Comparison of ENCODE assay signal across 8 cellular contexts in the genomic region with DNA sequence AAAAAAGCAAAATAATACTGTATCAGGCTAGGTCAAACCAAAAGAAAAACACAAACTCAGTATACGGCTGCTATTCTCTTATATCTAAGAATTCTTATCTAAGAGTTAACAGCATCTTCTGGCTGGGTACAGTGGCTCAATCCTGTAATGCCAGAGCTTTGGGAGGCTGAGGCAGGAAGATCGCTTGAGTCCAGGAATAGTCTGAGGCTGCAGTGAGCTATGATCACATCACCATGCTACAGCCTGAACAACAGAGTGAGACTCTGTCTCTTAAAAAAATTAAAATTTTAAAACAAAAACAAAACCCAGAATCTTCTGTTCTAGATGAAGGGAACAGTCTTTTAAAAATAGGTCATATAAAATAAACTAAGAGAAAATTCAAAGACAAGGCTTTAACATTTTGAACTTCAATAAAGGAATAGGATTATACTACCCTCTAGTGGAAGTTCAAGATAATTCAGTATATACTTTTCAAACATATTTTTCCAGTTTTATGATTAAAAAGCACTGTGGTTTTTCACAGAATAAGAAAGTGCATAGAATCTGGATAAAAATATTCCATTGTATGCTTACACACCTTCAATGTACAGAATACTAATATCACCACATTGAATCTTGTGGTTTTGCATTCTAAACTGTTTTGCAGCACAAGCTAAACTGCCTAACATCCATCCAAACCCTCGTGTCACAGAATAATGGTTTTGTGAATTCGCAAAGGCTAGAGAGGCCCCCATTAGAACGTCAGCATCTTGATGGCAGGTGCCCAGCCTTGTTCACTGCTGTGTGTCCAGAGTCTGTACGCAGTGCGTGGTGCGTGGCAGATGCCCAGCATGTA. TPM values are rescaled to one million over a fixed set of nuclear protein-coding genes. Genes with fewer than 3 reads are reported as not detected.
A peak's percentile ranks its signal among the peaks of the same experiment; 100 is the strongest.
DNase-seq lines count a peak whose midpoint lies in the region; ATAC-seq and TF ChIP-seq lines count a peak whose summit lies in the region.

No MANE protein-coding gene starts in this region.

- DNase-seq in CD8-positive, alpha-beta T cell = no peak
- DNase-seq in WERI-Rb-1 (peak; percentile 35), right atrium auricular region (ENCODE audit: low spot score) (no peak), tibial nerve (ENCODE audit: low spot score in 2 of 2) (no peak)

- no peaks in the 10 kb centered on the region for H3K27me3 Mint-ChIP-seq in CD8-positive, alpha-beta T cell (ENCODE audit: low read depth)

- POLR2A ChIA-PET in CD8-positive, alpha-beta T cell (lab: Charles Lee) = no interaction called here

- peaks cover 49% of the 10 kb centered on the region for H3K79me2 ChIP-seq in Loucy (ENCODE audit: insufficient read depth, low read length)

- H2AFZ ChIP-seq in Loucy (ENCODE audit: low read length) = no peak overlapping the region

- H3K9me3 ChIP-seq in CD8-positive, alpha-beta T cell (ENCODE audit: low read length) = no peaks in the 10 kb centered on the region
- no peaks in the 10 kb centered on the region for H3K9me3 ChIP-seq in Loucy (ENCODE audit: insufficient read depth, low read depth, low read length)
- H3K9me3 ChIP-seq in WERI-Rb-1 (ENCODE audit: severe bottlenecking) = peaks cover 4% of the 10 kb centered on the region
- H3K9me3 ChIP-seq in right atrium auricular region = no peaks in the 10 kb centered on the region
- no peaks in the 10 kb centered on the region for H3K9me3 ChIP-seq in tibial nerve

- H3K9me3 Mint-ChIP-seq in CD8-positive, alpha-beta T cell = no peaks in the 10 kb centered on the region

- peak; percentile 52 for ATAC-seq in CD8-positive, alpha-beta T cell
- ATAC-seq in esophagus mucosa (no peak), HG03378 (IDR thresholded peaks at IDR 0.05; ENCODE audit: unreplicated experiment) (no peak), HG03442 (IDR thresholded peaks at IDR 0.05; ENCODE audit: unreplicated experiment) (no peak)

- intact Hi-C loops in CD8-positive, alpha-beta T cell (cut with DNase I, micrococcal nuclease) = loop anchor here (1.0 to 5.0 kb wide), 6 partner anchors 133 to 1826 kb away; no protein-coding TSS in a partner anchor

- peaks cover 25% of the 10 kb centered on the region for H3K4me1 ChIP-seq in CD8-positive, alpha-beta T cell (ENCODE audit: insufficient read depth, low read length)
- H3K4me1 ChIP-seq in Loucy (ENCODE audit: insufficient read depth, low read length, poor library complexity, severe bottlenecking) (peaks cover 35% of the 10 kb centered on the region), right atrium auricular region (peaks cover 0 to 42% of the 10 kb centered on the region in 2 donors), tibial nerve (peaks cover 0 to 39% (median 24%) of the 10 kb centered on the region in 4 donors)

- peaks cover 50% of the 10 kb centered on the region for H3K4me1 Mint-ChIP-seq in CD8-positive, alpha-beta T cell (ENCODE audit: low read depth)

- no peak overlapping the region for H3K27ac Mint-ChIP-seq in CD8-positive, alpha-beta T cell

- no peak overlapping the region for H3K4me3 Mint-ChIP-seq in CD8-positive, alpha-beta T cell

- no peaks in the 10 kb centered on the region for H3K27me3 ChIP-seq in CD8-positive, alpha-beta T cell (ENCODE audit: insufficient read depth, low read length)
- H3K27me3 ChIP-seq in Loucy (ENCODE audit: insufficient read depth, low read length, poor library complexity, severe bottlenecking) = no peaks in the 10 kb centered on the region
- H3K27me3 ChIP-seq in WERI-Rb-1 (ENCODE audit: insufficient read depth, low read depth, severe bottlenecking) = no peaks in the 10 kb centered on the region
- H3K27me3 ChIP-seq in right atrium auricular region = no peaks in the 10 kb centered on the region
- H3K27me3 ChIP-seq in tibial nerve = no peaks in the 10 kb centered on the region

- no peaks in the 10 kb centered on the region for H3K9me2 ChIP-seq in Loucy (replicated peaks; ENCODE audit: low read depth, low read length)

- H3K36me3 ChIP-seq in CD8-positive, alpha-beta T cell (ENCODE audit: insufficient read depth, low read length) = no peaks in the 10 kb centered on the region
- H3K36me3 ChIP-seq in Loucy (ENCODE audit: insufficient read depth, low read length) (peaks cover 25% of the 10 kb centered on the region), WERI-Rb-1 (peaks cover 16% of the 10 kb centered on the region), right atrium auricular region (no peaks in the 10 kb centered on the region), tibial nerve (no peaks in the 10 kb centered on the region)

- no peak overlapping the region for H3K4me3 ChIP-seq in CD8-positive, alpha-beta T cell (ENCODE audit: low read depth, low read length)
- no peak overlapping the region for H3K4me3 ChIP-seq in Loucy (ENCODE audit: low read length, poor library complexity, severe bottlenecking)
- no peak overlapping the region for H3K4me3 ChIP-seq in WERI-Rb-1 (ENCODE audit: low read depth, low read length)
- H3K4me3 ChIP-seq in right atrium auricular region = no peak overlapping the region
- H3K4me3 ChIP-seq in tibial nerve = no peak overlapping the region

- H3F3A ChIP-seq in Loucy (ENCODE audit: low read depth) = no peaks in the 10 kb centered on the region

- H3K4me2 ChIP-seq in Loucy (ENCODE audit: low read depth, low read length, poor library complexity, severe bottlenecking) = no peak overlapping the region

- no peak for TF ChIP-seq POLR2A in tibial nerve (IDR thresholded peaks at IDR 0.05)

- peaks cover 11% of the 10 kb centered on the region for H4K20me1 ChIP-seq in Loucy (ENCODE audit: insufficient read depth, low read length, poor library complexity, severe bottlenecking)

- 70 to 75% methylated on average over 8 of the region's 8 CpGs for WGBS in tibial nerve, 2 donors

- H3K36me3 Mint-ChIP-seq in CD8-positive, alpha-beta T cell = peaks cover 27% of the 10 kb centered on the region

- TF ChIP-seq CTCF in CD8-positive, alpha-beta T cell (IDR thresholded peaks at IDR 0.05) = peak; percentile 90
- peak; percentile 86 for TF ChIP-seq CTCF in Loucy (conservative IDR thresholded peaks at IDR 0.05; ENCODE audit: low read length)
- TF ChIP-seq CTCF in WERI-Rb-1 (IDR thresholded peaks at IDR 0.05; ENCODE audit: low read depth, low read length) = 0 out of 2 replicates have a peak, but pooled peaks have one; percentile 15
- peak; percentile 61 to 85 for TF ChIP-seq CTCF in right atrium auricular region (IDR thresholded peaks at IDR 0.05)
- peak; percentile 55 to 73 (median 65) for TF ChIP-seq CTCF in tibial nerve (IDR thresholded peaks at IDR 0.05)

- CTCF ChIA-PET in CD8-positive, alpha-beta T cell (lab: Charles Lee) = interaction anchor here (0.7 to 4.0 kb wide), 21 partner anchors 9 to 1495 kb away, joined by 3 to 14 read pairs (median 4); no protein-coding TSS in a partner anchor

- TF ChIP-seq EP300 in tibial nerve (IDR thresholded peaks at IDR 0.05) = no peak

- peak overlapping the region; percentile 7 for H3K9ac ChIP-seq in Loucy (ENCODE audit: low read depth, low read length, poor library complexity, severe bottlenecking)

- no peak overlapping the region for H3K27ac ChIP-seq in CD8-positive, alpha-beta T cell (ENCODE audit: low read depth, low read length)
- H3K27ac ChIP-seq in WERI-Rb-1 = peak overlapping the region; percentile 79
- H3K27ac ChIP-seq in right atrium auricular region = peak overlapping the region; percentile 28 to 80
- H3K27ac ChIP-seq in tibial nerve = peak overlapping the region in 2 of 4 donors; percentile 7 to 43

RNA-seq across cellular contexts. Expression of a gene that starts 39.3 kb away (rescaled TPM):
- total RNA-seq in CD8-positive, alpha-beta T cell = 10 to 100 TPM; 12.3 to 12.6 TPM
- 10 to 100 TPM in 1 of 2 donors, 1 to 10 TPM in 1; 6.3 to 25.0 TPM for total RNA-seq in right atrium auricular region
- total RNA-seq in tibial nerve = 10 to 100 TPM; 14.7 to 36.6 (median 16.1) TPM
- 9.9 TPM for total RNA-seq in esophagus mucosa

Comparison
In these comparisons a context has a peak if more than half of its experiments do, and no peak if none do; other contexts are left out.
1. CTCF ChIP-seq: peak in every context shown above with its lines; median percentile 90 in CD8-positive, alpha-beta T cell; 86 in Loucy; 73 in right atrium auricular region; 65 in tibial nerve; 15 in WERI-Rb-1.